Comparison of ENCODE assay signal across 8 cellular contexts in genomic region chr14:70972107-70972976, GRCh38.
A peak's percentile ranks its signal among the peaks of the same experiment; 100 is the strongest.
DNase-seq lines count a peak whose midpoint lies in the region; ATAC-seq and TF ChIP-seq lines count a peak whose summit lies in the region.

No MANE protein-coding gene starts in this region.

- H3K9me3 ChIP-seq in cardiac muscle cell (ENCODE audit: low read depth) (no peaks in the 10 kb centered on the region), prostate gland (no peaks in the 10 kb centered on the region), uterus (no peaks in the 10 kb centered on the region)

- H3K27me3 Mint-ChIP-seq in activated naive CD8-positive, alpha-beta T cell treated with anti-CD3 and anti-CD28 coated beads for 36 hours: no peaks in the 10 kb centered on the region

- H3K9me3 Mint-ChIP-seq in activated naive CD8-positive, alpha-beta T cell treated with anti-CD3 and anti-CD28 coated beads for 36 hours: no peaks in the 10 kb centered on the region

- no peak overlapping the region for H3K27ac Mint-ChIP-seq in activated naive CD8-positive, alpha-beta T cell treated with anti-CD3 and anti-CD28 coated beads for 36 hours

- H3K36me3 ChIP-seq in cardiac muscle cell (peaks cover 30% of the 10 kb centered on the region), prostate gland (no peaks in the 10 kb centered on the region), uterus (no peaks in the 10 kb centered on the region)

- intact Hi-C loops in prostate gland (cut with DNase I): loop anchor here (5.0 kb wide), 2 partner anchors 65 to 150 kb away; partner anchors contain the start of gene PCNX1
- intact Hi-C loops in uterus (cut with DNase I; ENCODE audit: low total_unique reads): loop anchor here (2.0 kb wide), 1 partner anchor 66 kb away; the partner anchor contains the start of gene PCNX1

- no peak overlapping the region for H3K4me3 ChIP-seq in cardiac muscle cell
- no peak overlapping the region for H3K4me3 ChIP-seq in prostate gland
- H3K4me3 ChIP-seq in uterus: no peak overlapping the region

- H3K4me3 Mint-ChIP-seq in activated naive CD8-positive, alpha-beta T cell treated with anti-CD3 and anti-CD28 coated beads for 36 hours: no peak overlapping the region

- H3K27ac ChIP-seq in cardiac muscle cell (peak overlapping the region; percentile 73), prostate gland (no peak overlapping the region), uterus (peak overlapping the region; percentile 39 to 52)

- no peak for ATAC-seq in GM21447 (IDR thresholded peaks at IDR 0.05; ENCODE audit: unreplicated experiment)

- H3K4me1 ChIP-seq in cardiac muscle cell (ENCODE audit: low read depth) (peaks cover 8% of the 10 kb centered on the region), prostate gland (replicated peaks) (no peaks in the 10 kb centered on the region), uterus (peaks cover 0 to 6% of the 10 kb centered on the region in 2 donors)

- peaks cover 31% of the 10 kb centered on the region for H3K4me1 Mint-ChIP-seq in activated naive CD8-positive, alpha-beta T cell treated with anti-CD3 and anti-CD28 coated beads for 36 hours

- WGBS in prostate gland: 64% methylated on average over 6 of the region's 6 CpGs

- H3K36me3 Mint-ChIP-seq in activated naive CD8-positive, alpha-beta T cell treated with anti-CD3 and anti-CD28 coated beads for 36 hours: peaks cover 19% of the 10 kb centered on the region

- DNase-seq in NCI-H146 (lab: John Stamatoyannopoulos, UW) (peak; percentile 36), SW 1271 (lab: John Stamatoyannopoulos, UW) (peak; percentile 62 to 69), cardiac muscle cell (ENCODE audit: low read depth in 1 of 2, low spot score in 1 of 2) (peak; percentile 92 to 94), prostate gland (ENCODE audit: low spot score) (peak; percentile 89), uterus (peak; percentile 82 to 90)
- DNase-seq in activated naive CD8-positive, alpha-beta T cell treated with anti-CD3 and anti-CD28 coated beads for 36 hours: peak; percentile 63

- H3K27me3 ChIP-seq in cardiac muscle cell (no peaks in the 10 kb centered on the region), prostate gland (replicated peaks; ENCODE audit: insufficient read depth) (no peaks in the 10 kb centered on the region), uterus (no peaks in the 10 kb centered on the region)

- TF ChIP-seq POLR2A in prostate gland (IDR thresholded peaks at IDR 0.05) (no peak), uterus (IDR thresholded peaks at IDR 0.05) (no peak)

- TF ChIP-seq CTCF in GM12873 (IDR thresholded peaks at IDR 0.05; ENCODE audit: insufficient read depth, low read depth, low read length, missing control alignments) (peak; percentile 85), cardiac muscle cell (IDR thresholded peaks at IDR 0.05; ENCODE audit: low read depth, low read length) (peak; percentile 91), prostate gland (IDR thresholded peaks at IDR 0.05) (peak; percentile 80 to 95 (median 88)), uterus (IDR thresholded peaks at IDR 0.05) (peak; percentile 83 to 88 (median 86))

Comparison
In these comparisons a context has a peak if more than half of its experiments do, and no peak if none do; other contexts are left out.
1. DNase-seq: peak in every context shown above with its lines; median percentile 93 in cardiac muscle cell; 89 in prostate gland; 86 in uterus; 66 in SW 1271; 63 in activated naive CD8-positive, alpha-beta T cell treated with anti-CD3 and anti-CD28 coated beads for 36 hours; 36 in NCI-H146.
2. H3K27ac ChIP-seq: peak in cardiac muscle cell (single experiment) and uterus (2 of 2); none in prostate gland (0 of 2).
3. Peak in every context shown above with its lines, with median percentiles within 50 percentile points of each other: CTCF ChIP-seq.